In the genomic region with DNA sequence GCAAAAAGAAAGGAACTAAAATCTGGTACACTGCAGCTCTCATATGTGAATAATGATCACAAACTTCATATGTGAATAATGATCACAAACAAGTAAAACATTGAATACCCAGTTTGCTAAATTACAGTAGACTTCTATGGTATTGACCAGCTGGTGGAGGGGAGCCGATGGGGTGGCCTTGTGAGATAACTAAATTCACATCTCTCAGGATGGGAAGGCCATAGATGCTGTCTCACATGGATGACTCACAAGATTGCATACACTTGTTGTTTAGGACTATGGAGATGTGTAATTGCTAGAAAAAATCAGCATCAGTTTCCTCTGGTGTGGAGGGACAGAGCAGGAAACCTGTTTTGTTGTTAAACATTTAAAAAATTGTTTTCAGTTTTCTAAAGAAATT, we compare ENCODE assay signal across 23 cellular contexts. TPM values are rescaled to one million over a fixed set of nuclear protein-coding genes. Genes with fewer than 3 reads are reported as not detected.
A peak's percentile ranks its signal among the peaks of the same experiment; 100 is the strongest.
DNase-seq lines count a peak whose midpoint lies in the region; ATAC-seq, FAIRE-seq and TF ChIP-seq lines count a peak whose summit lies in the region.
"Had no signal": no experiment of that assay in that cellular context is flagged by ENCODE, and none has a peak within 500 bp of the region (broad histone marks: within the 10 kb centered on the region; RNA-seq: fewer than 3 reads in every experiment).

No MANE protein-coding gene starts in this region.

- H3K4me1 ChIP-seq in RWPE2 (ENCODE audit: insufficient read depth, poor library complexity, severe bottlenecking) = no peaks in the 10 kb centered on the region
- H3K4me1 ChIP-seq in gastrocnemius medialis = peaks cover 13 to 17% of the 10 kb centered on the region in 2 donors

- in situ Hi-C loops in gastrocnemius medialis (cut with MboI; ENCODE audit: low sequenced_read_pairs in 4 of 4) = no loop called here

- H3K36me3 ChIP-seq in RWPE2 (ENCODE audit: low read depth) (no peaks in the 10 kb centered on the region), gastrocnemius medialis (peaks cover 2 to 59% of the 10 kb centered on the region in 2 donors)
- H3K36me3 ChIP-seq: MG63 had no signal

- no peak overlapping the region for H3K27ac ChIP-seq in RWPE2 (ENCODE audit: poor library complexity, severe bottlenecking)
- peak overlapping the region; percentile 55 to 93 (median 81) for H3K27ac ChIP-seq in gastrocnemius medialis

- ATAC-seq in RWPE2 (ENCODE audit: low read depth) (0 out of 3 replicates have a peak, but pooled peaks have one; percentile 49), gastrocnemius medialis (no peak), HG03439 (IDR thresholded peaks at IDR 0.05; ENCODE audit: unreplicated experiment) (no peak), GM19397 (IDR thresholded peaks at IDR 0.05; ENCODE audit: unreplicated experiment) (no peak)
- ATAC-seq: activated CD8-positive, alpha-beta T cell treated with anti-CD3 and anti-CD28 coated beads, Interleukin-2, amount 10 ng/mL, durations not matched to agents 7 days and 5 days; HCT116; heart right ventricle had no signal

- H3K27me3 ChIP-seq in RWPE2 (ENCODE audit: insufficient read depth, poor library complexity, severe bottlenecking) = no peaks in the 10 kb centered on the region
- no peaks in the 10 kb centered on the region for H3K27me3 ChIP-seq in gastrocnemius medialis
- H3K27me3 ChIP-seq: heart right ventricle, MG63 had no signal

- no peak for TF ChIP-seq POLR2A in H54 (IDR thresholded peaks at IDR 0.05; ENCODE audit: low read depth, low read length)
- TF ChIP-seq POLR2A in gastrocnemius medialis (IDR thresholded peaks at IDR 0.05) = no peak

- intact Hi-C loops in gastrocnemius medialis (cut with DNase I; ENCODE audit: low total_unique reads) = no loop called here

- no peak for TF ChIP-seq CTCF in RWPE2 (IDR thresholded peaks at IDR 0.05; ENCODE audit: poor library complexity, severe bottlenecking)
- no peak for TF ChIP-seq CTCF in foreskin fibroblast (IDR thresholded peaks at IDR 0.05; ENCODE audit: low read depth, low read length)
- no peak for TF ChIP-seq CTCF in gastrocnemius medialis (IDR thresholded peaks at IDR 0.05 in 4 of 5, conservative IDR thresholded peaks at IDR 0.05 in 1 of 5)

- H3K4me3 ChIP-seq in RWPE2 (ENCODE audit: severe bottlenecking) (no peak overlapping the region), foreskin fibroblast (ENCODE audit: low read depth in 1 of 2, low read length in 2 of 2) (no peak overlapping the region), gastrocnemius medialis (no peak overlapping the region)
- H3K4me3 ChIP-seq: heart right ventricle, lung, MG63 had no signal

- DNase-seq in H54 (ENCODE audit: insufficient read length, low spot score) (peak; percentile 19), RWPE2 (ENCODE audit: low spot score) (no peak), foreskin fibroblast (peak; percentile 10 to 49), gastrocnemius medialis (no peak), iPS-NIHi11 (ENCODE audit: low spot score) (no peak)
- DNase-seq: activated CD8-positive, alpha-beta T cell treated with anti-CD3 and anti-CD28 coated beads, Interleukin-2, amount 10 ng/mL, durations not matched to agents 7 days and 5 days; activated effector memory CD4-positive, alpha-beta T cell treated with Interleukin-2 at 50 U/mL for 16 hours; activated naive CD8-positive, alpha-beta T cell treated with anti-CD3 and anti-CD28 coated beads, Interleukin-2, amount 10 ng/mL, durations not matched to agents 7 days and 5 days; CD8-positive, alpha-beta memory T cell; DMS 273 treated with DMSO at 0.1 percent for 48 hours; heart right ventricle; KBM-7; MG63; NCI-H1417 treated with DMSO at 0.1 percent for 48 hours; NCI-H2107; NCI-H446 treated with DMSO at 0.1 percent for 48 hours; stimulated activated naive CD4-positive, alpha-beta T cell had no signal

- no peaks in the 10 kb centered on the region for H3K9me3 ChIP-seq in RWPE2 (ENCODE audit: severe bottlenecking)
- H3K9me3 ChIP-seq in gastrocnemius medialis = no peaks in the 10 kb centered on the region
- H3K9me3 ChIP-seq: heart right ventricle, MG63 had no signal

- FAIRE-seq in H54 (lab: Jason Lieb, UNC) = no peak
- FAIRE-seq: endothelial cell of umbilical vein, urothelium cell line had no signal

RNA-seq across cellular contexts. Expression of gene ACACB, which starts 49.2 kb away (rescaled TPM):
- 1,000 to 10,000 TPM in 1 of 4 donors, 100 to 1,000 TPM in 3; 595 to 1,103 (median 698) TPM for total RNA-seq in gastrocnemius medialis

Comparison
In these comparisons a context has a peak if more than half of its experiments do, and no peak if none do; other contexts are left out.
1. DNase-seq: peak in H54 (single experiment) and foreskin fibroblast (2 of 2); none in RWPE2 (single experiment), gastrocnemius medialis (0 of 2) and iPS-NIHi11 (single experiment).